1 cellular context compared by ENCODE assay signal in the genomic region with DNA sequence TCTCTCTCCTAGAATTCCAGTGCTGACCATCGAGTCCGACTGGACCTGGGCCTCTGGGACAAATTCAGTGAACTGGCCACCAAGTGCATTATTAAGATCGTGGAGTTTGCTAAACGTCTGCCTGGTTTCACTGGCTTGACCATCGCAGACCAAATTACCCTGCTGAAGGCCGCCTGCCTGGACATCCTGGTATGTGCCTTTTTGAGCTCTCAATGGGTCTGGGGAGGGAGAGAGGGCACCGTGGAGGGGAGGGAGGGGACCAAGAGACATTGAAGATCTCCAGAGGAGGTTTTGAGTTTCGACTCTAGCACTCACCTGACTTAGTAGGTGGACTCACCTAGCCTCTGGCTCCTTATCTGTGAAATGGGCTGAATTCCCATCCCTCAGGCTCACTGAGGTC.
TF ChIP-seq lines count a peak whose summit lies in the region.

No MANE protein-coding gene starts in this region.

TF ChIP-seq in IMR-90, 13 proteins besides CTCF, POLR2A, EP300 and RAD21:
- TF ChIP-seq CEBPB (IDR thresholded peaks at IDR 0.05; ENCODE audit: low read depth, low read length), result no peak
- TF ChIP-seq NFE2L2 (IDR thresholded peaks at IDR 0.05; ENCODE audit: low read depth, low read length), result no peak
- TF ChIP-seq BHLHE40 (IDR thresholded peaks at IDR 0.05; ENCODE audit: low read depth, low read length), result no peak
- TF ChIP-seq, protein P1, sequence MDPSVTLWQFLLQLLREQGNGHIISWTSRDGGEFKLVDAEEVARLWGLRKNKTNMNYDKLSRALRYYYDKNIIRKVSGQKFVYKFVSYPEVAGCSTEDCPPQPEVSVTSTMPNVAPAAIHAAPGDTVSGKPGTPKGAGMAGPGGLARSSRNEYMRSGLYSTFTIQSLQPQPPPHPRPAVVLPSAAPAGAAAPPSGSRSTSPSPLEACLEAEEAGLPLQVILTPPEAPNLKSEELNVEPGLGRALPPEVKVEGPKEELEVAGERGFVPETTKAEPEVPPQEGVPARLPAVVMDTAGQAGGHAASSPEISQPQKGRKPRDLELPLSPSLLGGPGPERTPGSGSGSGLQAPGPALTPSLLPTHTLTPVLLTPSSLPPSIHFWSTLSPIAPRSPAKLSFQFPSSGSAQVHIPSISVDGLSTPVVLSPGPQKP (IDR thresholded peaks at IDR 0.05; ENCODE audit: borderline replicate concordance, low read depth, low read length), result no peak
- TF ChIP-seq MXI1 (IDR thresholded peaks at IDR 0.05; ENCODE audit: borderline replicate concordance, low read depth, low read length), result no peak
- no peak for TF ChIP-seq FOS (IDR thresholded peaks at IDR 0.05; ENCODE audit: low read depth, low read length)
- TF ChIP-seq MAZ (IDR thresholded peaks at IDR 0.05; ENCODE audit: borderline replicate concordance, low read depth, low read length), result no peak
- no peak for TF ChIP-seq CHD1 (IDR thresholded peaks at IDR 0.05; ENCODE audit: low read depth, low read length)
- TF ChIP-seq RCOR1 (IDR thresholded peaks at IDR 0.05; ENCODE audit: insufficient replicate concordance, low read length), result no peak
- no peak for TF ChIP-seq MAFK (IDR thresholded peaks at IDR 0.05; ENCODE audit: low read depth, low read length)
- TF ChIP-seq SMC3 (IDR thresholded peaks at IDR 0.05; ENCODE audit: low read depth, low read length), result no peak
- TF ChIP-seq RFX5 (IDR thresholded peaks at IDR 0.05; ENCODE audit: low read depth, low read length), result no peak
- TF ChIP-seq, protein P2, sequence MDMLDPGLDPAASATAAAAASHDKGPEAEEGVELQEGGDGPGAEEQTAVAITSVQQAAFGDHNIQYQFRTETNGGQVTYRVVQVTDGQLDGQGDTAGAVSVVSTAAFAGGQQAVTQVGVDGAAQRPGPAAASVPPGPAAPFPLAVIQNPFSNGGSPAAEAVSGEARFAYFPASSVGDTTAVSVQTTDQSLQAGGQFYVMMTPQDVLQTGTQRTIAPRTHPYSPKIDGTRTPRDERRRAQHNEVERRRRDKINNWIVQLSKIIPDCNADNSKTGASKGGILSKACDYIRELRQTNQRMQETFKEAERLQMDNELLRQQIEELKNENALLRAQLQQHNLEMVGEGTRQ (IDR thresholded peaks at IDR 0.05; ENCODE audit: low read depth, low read length), result no peak
